ENCODE assay signal across 8 cellular contexts in the genomic region with DNA sequence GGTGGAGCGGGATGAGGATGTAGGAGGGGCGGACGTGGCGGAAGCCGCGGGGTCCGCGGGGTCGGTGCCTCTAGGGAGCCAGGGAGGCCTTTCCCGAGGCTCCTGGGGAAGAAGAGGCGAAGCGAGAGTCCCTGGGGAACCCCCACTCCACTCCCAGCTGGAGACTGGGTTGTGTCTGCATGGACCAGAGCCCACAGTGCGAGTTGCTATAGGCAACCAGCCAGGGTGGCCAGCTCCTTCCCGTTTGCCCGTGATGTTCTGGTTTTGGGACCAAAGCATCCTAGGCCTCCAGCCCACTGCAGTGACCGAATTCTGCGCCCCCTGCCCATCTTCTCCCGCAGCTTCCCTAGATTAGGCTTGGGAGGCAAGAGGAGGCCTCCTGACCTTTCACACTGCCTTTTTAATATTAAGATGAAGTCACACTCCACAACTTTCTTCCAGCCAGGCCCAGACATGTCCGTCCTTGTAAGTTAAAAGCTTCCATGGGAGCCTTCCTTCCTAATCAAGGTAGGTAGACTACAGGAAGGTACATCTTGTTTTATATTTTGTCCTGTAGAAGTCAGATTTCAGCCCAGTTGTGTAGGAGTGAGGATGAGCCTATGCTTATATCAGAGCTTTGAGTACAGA. TPM values are rescaled to one million over a fixed set of nuclear protein-coding genes. Genes with fewer than 3 reads are reported as not detected.
DNase-seq lines count a peak whose midpoint lies in the region; ATAC-seq and TF ChIP-seq lines count a peak whose summit lies in the region.

No MANE protein-coding gene starts in this region.

- TF ChIP-seq POLR2A in prostate gland (IDR thresholded peaks at IDR 0.05) = no peak

- H3K36me3 Mint-ChIP-seq in activated naive CD8-positive, alpha-beta T cell = peaks cover 4% of the 10 kb centered on the region

- H3K27ac ChIP-seq in KOPT-K1 (ENCODE audit: low read depth, low read length, poor library complexity, severe bottlenecking) = peak overlapping the region; percentile 89
- H3K27ac ChIP-seq in heart right ventricle = peak overlapping the region; percentile 86 to 98 (median 97)
- H3K27ac ChIP-seq in prostate gland = peak overlapping the region; percentile 91 to 97

- ATAC-seq in GM21619 (IDR thresholded peaks at IDR 0.05; ENCODE audit: unreplicated experiment) (peak; percentile 22), heart right ventricle (peak; percentile 0 to 76 (median 54)), GM21360 (IDR thresholded peaks at IDR 0.05; ENCODE audit: unreplicated experiment) (no peak)

- peaks cover 0 to 25% (median 13%) of the 10 kb centered on the region in 9 donors for H3K4me1 ChIP-seq in heart right ventricle
- no peaks in the 10 kb centered on the region for H3K4me1 ChIP-seq in prostate gland (replicated peaks)

- H3K27ac Mint-ChIP-seq in activated naive CD8-positive, alpha-beta T cell = peak overlapping the region; percentile 95

- DNase-seq in DMS153 (lab: John Stamatoyannopoulos, UW) (peak; percentile 49), DMS153 treated with DMSO at 0.1 percent for 48 hours (lab: John Stamatoyannopoulos, UW; ENCODE audit: unreplicated experiment) (no peak), heart right ventricle (no peak), prostate gland (ENCODE audit: low spot score) (peak; percentile 40)

- H3K36me3 ChIP-seq in KOPT-K1 (ENCODE audit: insufficient read depth, low read length) = peaks cover 16% of the 10 kb centered on the region
- peaks cover 0 to 33% (median 13%) of the 10 kb centered on the region in 9 donors for H3K36me3 ChIP-seq in heart right ventricle
- no peaks in the 10 kb centered on the region for H3K36me3 ChIP-seq in prostate gland

- H3K4me3 Mint-ChIP-seq in activated naive CD8-positive, alpha-beta T cell = peak overlapping the region; percentile 97

- H3K27me3 Mint-ChIP-seq in activated naive CD8-positive, alpha-beta T cell = no peaks in the 10 kb centered on the region

- H3K4me1 Mint-ChIP-seq in activated naive CD8-positive, alpha-beta T cell (ENCODE audit: low read depth) = peaks cover 50% of the 10 kb centered on the region

- no peak for TF ChIP-seq CTCF in heart right ventricle (IDR thresholded peaks at IDR 0.05)
- TF ChIP-seq CTCF in prostate gland (IDR thresholded peaks at IDR 0.05) = peak in 1 of 4 experiments; percentile 2

- WGBS in heart right ventricle, 2 donors = 0 to 2% methylated on average over 19 of the region's 19 CpGs
- under 1% methylated on average over 19 of the region's 19 CpGs for WGBS in prostate gland

- H3K4me3 ChIP-seq in heart right ventricle (peak overlapping the region; percentile 56 to 91 (median 80)), prostate gland (peak overlapping the region; percentile 79 to 90)

- no peaks in the 10 kb centered on the region for H3K9me3 Mint-ChIP-seq in activated naive CD8-positive, alpha-beta T cell (ENCODE audit: low read depth)

- no peaks in the 10 kb centered on the region for H3K27me3 ChIP-seq in heart right ventricle
- no peaks in the 10 kb centered on the region for H3K27me3 ChIP-seq in prostate gland (replicated peaks; ENCODE audit: insufficient read depth)

- H3K9me3 ChIP-seq in KOPT-K1 (ENCODE audit: insufficient read depth, low read length, poor library complexity, severe bottlenecking) (no peaks in the 10 kb centered on the region), heart right ventricle (no peaks in the 10 kb centered on the region), prostate gland (no peaks in the 10 kb centered on the region)

- intact Hi-C loops in heart right ventricle (cut with DNase I) = loop anchor here in 4 of 10 donors (5.0 kb wide), 2 partner anchors 41 to 209 kb away; a partner anchor contains a TSS
- intact Hi-C loops in prostate gland (cut with DNase I) = loop anchor here (5.0 kb wide), 2 partner anchors 41 to 209 kb away; a partner anchor contains a TSS

RNA-seq across cellular contexts. Expression of a gene that starts 0.5 kb away (rescaled TPM):
- total RNA-seq in heart right ventricle (100 to 1,000 TPM in 8 of 10 donors, 10 to 100 TPM in 2; 70.7 to 140 (median 111) TPM), prostate gland (10 to 100 TPM; 51.0 to 57.4 TPM)
- polyA plus RNA-seq in heart right ventricle = 10 to 100 TPM; 41.6 to 77.4 TPM

RNA-seq across cellular contexts. Expression of a gene that starts 42.6 kb away (rescaled TPM):
- total RNA-seq in heart right ventricle (1 to 10 TPM in 2 of 10 donors, under 1 TPM in 7, not detected in 1; 0.16 to 1.9 (median 0.59) TPM), prostate gland (under 1 TPM; 0.41 to 0.85 TPM)
- polyA plus RNA-seq in heart right ventricle = under 1 TPM; 0.14 to 0.80 TPM

RNA-seq across cellular contexts. Expression of a gene that starts 43.0 kb away (rescaled TPM):
- total RNA-seq in heart right ventricle (1 to 10 TPM; 2.5 to 6.2 (median 3.5) TPM), prostate gland (1 to 10 TPM; 1.5 to 8.3 TPM)
- 1 to 10 TPM in 1 of 2 donors, under 1 TPM in 1; 0.95 to 3.5 TPM for polyA plus RNA-seq in heart right ventricle

Comparison
In these comparisons a context has a peak if more than half of its experiments do, and no peak if none do; other contexts are left out.
1. DNase-seq: peak in DMS153 (single experiment) and prostate gland (single experiment); none in DMS153 treated with DMSO at 0.1 percent for 48 hours (single experiment) and heart right ventricle (0 of 2).
2. Peak in every context shown above with its lines, with median percentiles within 50 percentile points of each other: H3K27ac ChIP-seq.